Comparison of ENCODE assay signal across 3 cellular contexts in the genomic region with DNA sequence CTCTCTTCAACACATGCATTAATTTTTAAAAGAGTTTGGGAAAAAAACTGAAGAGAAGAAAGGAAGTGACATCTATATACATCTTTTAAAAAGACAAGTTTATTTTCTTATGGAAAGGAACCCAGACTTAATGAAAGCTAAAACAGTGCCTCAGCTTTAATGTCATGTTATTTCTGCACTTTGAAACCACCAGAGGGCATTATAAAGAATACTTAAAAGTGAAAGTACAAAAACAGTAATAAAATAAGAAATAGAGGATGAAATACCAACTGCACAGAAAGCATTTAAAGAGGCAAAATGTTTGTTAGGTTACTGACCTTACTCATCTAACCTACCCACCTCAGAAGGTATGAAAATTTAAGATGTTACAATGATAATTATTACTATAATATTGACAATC.
TF ChIP-seq lines count a peak whose summit lies in the region.

No MANE protein-coding gene starts in this region.

TF ChIP-seq in liver, 16 proteins besides CTCF, POLR2A, EP300 and RAD21 (continued from another document):
- TF ChIP-seq, protein P1, sequence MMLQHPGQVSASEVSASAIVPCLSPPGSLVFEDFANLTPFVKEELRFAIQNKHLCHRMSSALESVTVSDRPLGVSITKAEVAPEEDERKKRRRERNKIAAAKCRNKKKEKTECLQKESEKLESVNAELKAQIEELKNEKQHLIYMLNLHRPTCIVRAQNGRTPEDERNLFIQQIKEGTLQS (IDR thresholded peaks at IDR 0.05): no peak
- no peak for TF ChIP-seq FOXA2 (IDR thresholded peaks at IDR 0.05)
- TF ChIP-seq SP1 (IDR thresholded peaks at IDR 0.05): no peak
- no peak for TF ChIP-seq FOXA1 (IDR thresholded peaks at IDR 0.05)
- TF ChIP-seq NR2F2 (IDR thresholded peaks at IDR 0.05): no peak
- no peak for TF ChIP-seq GABPA (IDR thresholded peaks at IDR 0.05 in 1 of 2, conservative IDR thresholded peaks at IDR 0.05 in 1 of 2)
- TF ChIP-seq JUND (IDR thresholded peaks at IDR 0.05): no peak
- TF ChIP-seq REST (IDR thresholded peaks at IDR 0.05): no peak
- TF ChIP-seq, protein P2, sequence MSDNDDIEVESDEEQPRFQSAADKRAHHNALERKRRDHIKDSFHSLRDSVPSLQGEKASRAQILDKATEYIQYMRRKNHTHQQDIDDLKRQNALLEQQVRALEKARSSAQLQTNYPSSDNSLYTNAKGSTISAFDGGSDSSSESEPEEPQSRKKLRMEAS (IDR thresholded peaks at IDR 0.05): no peak
- TF ChIP-seq YY1 (IDR thresholded peaks at IDR 0.05): no peak
- TF ChIP-seq TAF1 (conservative IDR thresholded peaks at IDR 0.05): no peak
- no peak for TF ChIP-seq HNF4A (conservative IDR thresholded peaks at IDR 0.05)
- no peak for TF ChIP-seq EGR1 (IDR thresholded peaks at IDR 0.05; ENCODE audit: low read depth in 2 of 2)
- no peak for TF ChIP-seq HNF4G (IDR thresholded peaks at IDR 0.05)
- TF ChIP-seq, protein P3, sequence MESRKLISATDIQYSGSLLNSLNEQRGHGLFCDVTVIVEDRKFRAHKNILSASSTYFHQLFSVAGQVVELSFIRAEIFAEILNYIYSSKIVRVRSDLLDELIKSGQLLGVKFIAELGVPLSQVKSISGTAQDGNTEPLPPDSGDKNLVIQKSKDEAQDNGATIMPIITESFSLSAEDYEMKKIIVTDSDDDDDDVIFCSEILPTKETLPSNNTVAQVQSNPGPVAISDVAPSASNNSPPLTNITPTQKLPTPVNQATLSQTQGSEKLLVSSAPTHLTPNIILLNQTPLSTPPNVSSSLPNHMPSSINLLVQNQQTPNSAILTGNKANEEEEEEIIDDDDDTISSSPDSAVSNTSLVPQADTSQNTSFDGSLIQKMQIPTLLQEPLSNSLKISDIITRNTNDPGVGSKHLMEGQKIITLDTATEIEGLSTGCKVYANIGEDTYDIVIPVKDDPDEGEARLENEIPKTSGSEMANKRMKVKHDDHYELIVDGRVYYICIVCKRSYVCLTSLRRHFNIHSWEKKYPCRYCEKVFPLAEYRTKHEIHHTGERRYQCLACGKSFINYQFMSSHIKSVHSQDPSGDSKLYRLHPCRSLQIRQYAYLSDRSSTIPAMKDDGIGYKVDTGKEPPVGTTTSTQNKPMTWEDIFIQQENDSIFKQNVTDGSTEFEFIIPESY (IDR thresholded peaks at IDR 0.05): no peak
TF ChIP-seq in liver: peak in this region for 0.

TF ChIP-seq in HepG2, 621 proteins besides CTCF, POLR2A, EP300 and RAD21 (continued from another document):
- no peak for TF ChIP-seq ZNF646 (CRISPR knock-in tag; IDR thresholded peaks at IDR 0.05)
- no peak for TF ChIP-seq ZNF263 (CRISPR knock-in tag; IDR thresholded peaks at IDR 0.05)
- no peak for TF ChIP-seq HCFC1 (IDR thresholded peaks at IDR 0.05; ENCODE audit: low read depth, low read length)
TF ChIP-seq in HepG2: peak in this region for 0.

TF ChIP-seq in GM12878, 131 proteins besides CTCF, POLR2A, EP300 and RAD21:
- TF ChIP-seq ZNF687 (IDR thresholded peaks at IDR 0.05): no peak
- TF ChIP-seq, protein P4, sequence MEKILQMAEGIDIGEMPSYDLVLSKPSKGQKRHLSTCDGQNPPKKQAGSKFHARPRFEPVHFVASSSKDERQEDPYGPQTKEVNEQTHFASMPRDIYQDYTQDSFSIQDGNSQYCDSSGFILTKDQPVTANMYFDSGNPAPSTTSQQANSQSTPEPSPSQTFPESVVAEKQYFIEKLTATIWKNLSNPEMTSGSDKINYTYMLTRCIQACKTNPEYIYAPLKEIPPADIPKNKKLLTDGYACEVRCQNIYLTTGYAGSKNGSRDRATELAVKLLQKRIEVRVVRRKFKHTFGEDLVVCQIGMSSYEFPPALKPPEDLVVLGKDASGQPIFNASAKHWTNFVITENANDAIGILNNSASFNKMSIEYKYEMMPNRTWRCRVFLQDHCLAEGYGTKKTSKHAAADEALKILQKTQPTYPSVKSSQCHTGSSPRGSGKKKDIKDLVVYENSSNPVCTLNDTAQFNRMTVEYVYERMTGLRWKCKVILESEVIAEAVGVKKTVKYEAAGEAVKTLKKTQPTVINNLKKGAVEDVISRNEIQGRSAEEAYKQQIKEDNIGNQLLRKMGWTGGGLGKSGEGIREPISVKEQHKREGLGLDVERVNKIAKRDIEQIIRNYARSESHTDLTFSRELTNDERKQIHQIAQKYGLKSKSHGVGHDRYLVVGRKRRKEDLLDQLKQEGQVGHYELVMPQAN (conservative IDR thresholded peaks at IDR 0.05): no peak
- peak; percentile 20; the same call in 1 of the 2 replicates for TF ChIP-seq SMC3 (IDR thresholded peaks at IDR 0.05; ENCODE audit: borderline replicate concordance, low read length)
- TF ChIP-seq, protein P5, sequence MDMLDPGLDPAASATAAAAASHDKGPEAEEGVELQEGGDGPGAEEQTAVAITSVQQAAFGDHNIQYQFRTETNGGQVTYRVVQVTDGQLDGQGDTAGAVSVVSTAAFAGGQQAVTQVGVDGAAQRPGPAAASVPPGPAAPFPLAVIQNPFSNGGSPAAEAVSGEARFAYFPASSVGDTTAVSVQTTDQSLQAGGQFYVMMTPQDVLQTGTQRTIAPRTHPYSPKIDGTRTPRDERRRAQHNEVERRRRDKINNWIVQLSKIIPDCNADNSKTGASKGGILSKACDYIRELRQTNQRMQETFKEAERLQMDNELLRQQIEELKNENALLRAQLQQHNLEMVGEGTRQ (IDR thresholded peaks at IDR 0.05; ENCODE audit: borderline replicate concordance, low read depth, low read length): no peak
- TF ChIP-seq SMAD1 (IDR thresholded peaks at IDR 0.05; ENCODE audit: low read depth, partially characterized antibody): no peak
